In genomic region chr2:209577376-209578357, GRCh38 we compare ENCODE assay signal across 8 cellular contexts.
DNase-seq lines count a peak whose midpoint lies in the region; ATAC-seq, FAIRE-seq and TF ChIP-seq lines count a peak whose summit lies in the region.
"Had no signal": no experiment of that assay in that cellular context is flagged by ENCODE, and none has a peak within 500 bp of the region (broad histone marks: within the 10 kb centered on the region; RNA-seq: fewer than 3 reads in every experiment).

No MANE protein-coding gene starts in this region.

- H3K27me3 Mint-ChIP-seq in nephron progenitor cell (ENCODE audit: low read depth, poor library complexity): peaks cover 4% of the 10 kb centered on the region
- H3K27me3 Mint-ChIP-seq in activated T-cell treated with anti-CD3 and anti-CD28 coated beads, Interleukin-2, amount 50 U/mL, for 24 hours: no peaks in the 10 kb centered on the region

- RAD21 ChIA-PET in GM12878 (lab: Charles Lee; ENCODE audit: unreplicated experiment): interaction anchor here (1.7 to 3.8 kb wide), 2 partner anchors 243 to 247 kb away, joined by 6 to 31 read pairs; no protein-coding TSS in a partner anchor

- POLR2A ChIA-PET in GM12878 (lab: Charles Lee): no interaction called here

- H3K9me3 ChIP-seq in GM12878 (replicated peaks; ENCODE audit: control insufficient read depth, insufficient read depth, low read length): no peaks in the 10 kb centered on the region
- H3K9me3 ChIP-seq: mucosa of descending colon had no signal

- no peaks in the 10 kb centered on the region for H3K36me3 Mint-ChIP-seq in nephron progenitor cell (ENCODE audit: low read depth)
- no peaks in the 10 kb centered on the region for H3K36me3 Mint-ChIP-seq in activated T-cell treated with anti-CD3 and anti-CD28 coated beads, Interleukin-2, amount 50 U/mL, for 24 hours (ENCODE audit: low read depth)

- no peak overlapping the region for H3K4me2 ChIP-seq in GM12878 (ENCODE audit: control insufficient read depth, insufficient read depth)

- ATAC-seq in GM12878 (no peak), HG03135 (IDR thresholded peaks at IDR 0.05; ENCODE audit: unreplicated experiment) (no peak)
- ATAC-seq: mucosa of descending colon had no signal

- SMC1A ChIA-PET in GM12878 (lab: Charles Lee; ENCODE audit: uncharacterized antibody, unreplicated experiment): interaction anchor here (0.7 to 3.5 kb wide), 3 partner anchors 12 to 243 kb away, joined by 3 to 33 read pairs (median 4); no protein-coding TSS in a partner anchor

- 44% methylated on average over 4 of the region's 4 CpGs for WGBS in GM12878 (ENCODE audit: insufficient coverage, insufficient replicate concordance, low lambda C conversion rate, missing lambda C conversion rate)

- no peak overlapping the region for H3K4me3 Mint-ChIP-seq in nephron progenitor cell
- H3K4me3 Mint-ChIP-seq in activated T-cell treated with anti-CD3 and anti-CD28 coated beads, Interleukin-2, amount 50 U/mL, for 24 hours: no peak overlapping the region

- peak; percentile 4 for TF ChIP-seq CTCF in GM12865 (IDR thresholded peaks at IDR 0.05; ENCODE audit: insufficient read depth, low read depth, low read length, missing control alignments)
- peak; percentile 9 to 33 (median 29); a peak in 2 of 6 replicates for TF ChIP-seq CTCF in GM12878 (IDR thresholded peaks at IDR 0.05 in 2 of 3, conservative IDR thresholded peaks at IDR 0.05 in 1 of 3; ENCODE audit: control insufficient read depth in 2 of 3, extremely low read depth in 1 of 3, insufficient read depth in 1 of 3, low read depth in 3 of 3, low read length in 3 of 3)
- peak; percentile 40 for TF ChIP-seq CTCF in nephron progenitor cell (IDR thresholded peaks at IDR 0.05)

- peaks cover 19% of the 10 kb centered on the region for H3K4me1 Mint-ChIP-seq in nephron progenitor cell
- peaks cover 6% of the 10 kb centered on the region for H3K4me1 Mint-ChIP-seq in activated T-cell treated with anti-CD3 and anti-CD28 coated beads, Interleukin-2, amount 50 U/mL, for 24 hours (ENCODE audit: low read depth)

- in situ Hi-C loops in GM12878 (cut with MboI): no loop called here

- TF ChIP-seq POLR2A in GM12878 (IDR thresholded peaks at IDR 0.05; ENCODE audit: low read depth, low read length): no peak

- no peaks in the 10 kb centered on the region for H4K20me1 ChIP-seq in GM12878 (ENCODE audit: control insufficient read depth, insufficient read depth)

- TF ChIP-seq EP300 in GM12878 (IDR thresholded peaks at IDR 0.05; ENCODE audit: borderline replicate concordance in 1 of 2, control insufficient read depth in 1 of 2, low read depth in 2 of 2, low read length in 2 of 2): no peak

- DNase-seq in GM12865 (ENCODE audit: low read depth): peak; percentile 5
- DNase-seq in NCI-H1105 treated with DMSO at 0.1 percent for 48 hours (lab: John Stamatoyannopoulos, UW): peak; percentile 24
- DNase-seq in GM12878 (ENCODE audit: low read depth, low spot score): no peak
- no peak for DNase-seq in nephron progenitor cell
- DNase-seq in activated T-cell treated with anti-CD3 and anti-CD28 coated beads, Interleukin-2, amount 50 U/mL, for 24 hours: no peak
- no peak for DNase-seq in mucosa of gallbladder (ENCODE audit: low spot score)

- H3K27ac Mint-ChIP-seq in nephron progenitor cell: no peak overlapping the region
- no peak overlapping the region for H3K27ac Mint-ChIP-seq in activated T-cell treated with anti-CD3 and anti-CD28 coated beads, Interleukin-2, amount 50 U/mL, for 24 hours

- no peak overlapping the region for H3K27ac ChIP-seq in GM12878 (ENCODE audit: control insufficient read depth, insufficient read depth)

- peak; percentile 28; the same call in 1 of the 2 replicates for TF ChIP-seq RAD21 in GM12878 (IDR thresholded peaks at IDR 0.05; ENCODE audit: insufficient read depth, low read depth, low read length)

- no peak for FAIRE-seq in GM12878 (lab: Jason Lieb, UNC)

- intact Hi-C loops in GM12878 (cut with micrococcal nuclease; ENCODE audit: unreplicated experiment): loop anchor here (1.0 to 10.0 kb wide), 4 partner anchors 155 to 1170 kb away; partner anchors contain the start of genes MAP2 and PTH2R

- no peaks in the 10 kb centered on the region for H3K9me3 Mint-ChIP-seq in nephron progenitor cell
- H3K9me3 Mint-ChIP-seq in activated T-cell treated with anti-CD3 and anti-CD28 coated beads, Interleukin-2, amount 50 U/mL, for 24 hours: no peaks in the 10 kb centered on the region

- H3K27me3 ChIP-seq in GM12878 (replicated peaks in 1 of 2; ENCODE audit: control insufficient read depth in 2 of 2, insufficient read depth in 2 of 2, low read length in 1 of 2): no peaks in the 10 kb centered on the region

- H3K4me1 ChIP-seq in GM12878 (ENCODE audit: control insufficient read depth, insufficient read depth, low read length): no peaks in the 10 kb centered on the region

- no peak overlapping the region for H2AFZ ChIP-seq in GM12878 (ENCODE audit: control insufficient read depth, low read depth, low read length)

- no peaks in the 10 kb centered on the region for H3K36me3 ChIP-seq in GM12878 (ENCODE audit: control insufficient read depth in 2 of 2, insufficient read depth in 2 of 2, low read length in 1 of 2)

- no peak overlapping the region for H3K4me3 ChIP-seq in GM12865 (ENCODE audit: low read depth, low read length)
- no peak overlapping the region for H3K4me3 ChIP-seq in GM12878
- H3K4me3 ChIP-seq: mucosa of descending colon had no signal

- CTCF ChIA-PET in GM12878 (lab: Yijun Ruan, JAX): interaction anchor here (0.6 to 5.0 kb wide), 16 partner anchors 9 to 1150 kb away, joined by 3 to 85 read pairs (median 3); partner anchors contain the start of gene MAP2

- no peaks in the 10 kb centered on the region for H3K79me2 ChIP-seq in GM12878 (ENCODE audit: control insufficient read depth, insufficient read depth, low read length)

- no peak overlapping the region for H3K9ac ChIP-seq in GM12878 (ENCODE audit: control insufficient read depth, insufficient read depth, low read length)

- BruUV-seq in GM12878 (replicated peaks; lab: Mats Ljungman, UMichigan): no TSS peak

TF ChIP-seq in GM12878, 131 proteins besides CTCF, POLR2A, EP300 and RAD21:
- no peak for TF ChIP-seq KLF5 (IDR thresholded peaks at IDR 0.05; ENCODE audit: partially characterized antibody)
- peak; percentile 43; the same call in 1 of the 2 replicates for TF ChIP-seq SMC3 (IDR thresholded peaks at IDR 0.05; ENCODE audit: borderline replicate concordance, low read length)

Comparison
In these comparisons a context has a peak if more than half of its experiments do, and no peak if none do; other contexts are left out.
1. DNase-seq: peak in GM12865 (single experiment) and NCI-H1105 treated with DMSO at 0.1 percent for 48 hours (single experiment); none in GM12878 (single experiment), nephron progenitor cell (single experiment), activated T-cell treated with anti-CD3 and anti-CD28 coated beads, Interleukin-2, amount 50 U/mL, for 24 hours (single experiment) and mucosa of gallbladder (single experiment).
2. Peak in every context shown above with its lines, with median percentiles within 50 percentile points of each other: CTCF ChIP-seq.